19 cellular contexts compared by ENCODE assay signal in the genomic region with DNA sequence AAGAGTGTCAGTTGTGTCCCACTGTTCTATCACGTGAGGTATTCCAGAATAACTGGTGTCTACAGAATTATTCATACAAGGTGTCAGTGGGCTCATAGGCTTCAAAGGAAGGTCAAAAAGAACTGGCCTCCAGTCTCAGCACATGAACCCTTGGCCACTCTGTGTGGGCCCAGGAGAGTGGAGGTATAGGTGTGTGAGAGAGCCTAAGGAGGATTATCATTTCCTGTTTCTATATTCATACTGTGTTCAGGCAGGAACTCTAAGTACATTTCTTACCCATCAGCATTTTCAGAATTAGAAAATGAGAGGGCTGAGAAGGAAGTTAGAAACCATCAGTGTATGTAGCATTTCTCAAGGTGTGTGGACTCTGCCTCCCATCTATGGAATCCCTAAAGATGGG.
A peak's percentile ranks its signal among the peaks of the same experiment; 100 is the strongest.
DNase-seq lines count a peak whose midpoint lies in the region; ATAC-seq and TF ChIP-seq lines count a peak whose summit lies in the region.
"Had no signal": no experiment of that assay in that cellular context is flagged by ENCODE, and none has a peak within 500 bp of the region (broad histone marks: within the 10 kb centered on the region; RNA-seq: fewer than 3 reads in every experiment).

No MANE protein-coding gene starts in this region.

- peak in 1 of 5 donors; percentile 17 for DNase-seq in CD4-positive, alpha-beta memory T cell
- DNase-seq in activated naive CD8-positive, alpha-beta T cell treated with anti-CD3 and anti-CD28 coated beads, Interleukin-2, amount 10 ng/mL, durations not matched to agents 7 days and 5 days, result no peak
- DNase-seq in left lobe of liver (ENCODE audit: low spot score) (no peak), superior temporal gyrus (ENCODE audit: extremely low spot score) (no peak), suprapubic skin (ENCODE audit: low spot score in 2 of 2) (no peak)
- DNase-seq: cortex of kidney; NCI-H1417 treated with DMSO at 0.1 percent for 48 hours; NCI-H510A; Peyer's patch; sigmoid colon; stimulated activated CD4-positive, alpha-beta T cell treated with anti-CD3 and anti-CD28 coated beads, Interleukin-4, amount 100 ng/mL, for 4 hours; stimulated activated naive CD4-positive, alpha-beta T cell treated with Interleukin-2 at 50 U/mL for 16 hours had no signal

- CTCF ChIA-PET in CD4-positive, alpha-beta memory T cell (lab: Charles Lee; ENCODE audit: partially characterized antibody), result interaction anchor here (1.5 to 6.0 kb wide), 2 partner anchors 10 to 17 kb away, joined by 6 to 26 read pairs; no protein-coding TSS in a partner anchor

- H3K27me3 Mint-ChIP-seq in CD4-positive, alpha-beta memory T cell, result no peaks in the 10 kb centered on the region
- H3K27me3 Mint-ChIP-seq in activated naive CD8-positive, alpha-beta T cell treated with anti-CD3 and anti-CD28 coated beads, Interleukin-2, amount 10 ng/mL, durations not matched to agents 7 days and 5 days, result no peaks in the 10 kb centered on the region

- POLR2A ChIA-PET in CD4-positive, alpha-beta memory T cell (lab: Charles Lee; ENCODE audit: partially characterized antibody), result interaction anchor here (0.6 to 8.2 kb wide), 6 partner anchors 12 to 181 kb away, joined by 3 to 113 read pairs (median 4); partner anchors contain the start of gene BTG1
- POLR2A ChIA-PET in activated naive CD8-positive, alpha-beta T cell treated with anti-CD3 and anti-CD28 coated beads, Interleukin-2, amount 10 ng/mL, durations not matched to agents 7 days and 5 days (lab: Charles Lee), result interaction anchor here (0.6 kb wide), 1 partner anchor 52 kb away, joined by 5 read pairs; no protein-coding TSS in a partner anchor

- TF ChIP-seq POLR2A in suprapubic skin (IDR thresholded peaks at IDR 0.05), result no peak

- H3K27ac ChIP-seq in CD4-positive, alpha-beta memory T cell (ENCODE audit: low read depth, low read length), result no peak overlapping the region
- no peak overlapping the region for H3K27ac ChIP-seq in suprapubic skin
- H3K27ac ChIP-seq: C4-2B, esophagus muscularis mucosa, KMS-11 had no signal

- peaks cover 0 to 6% (median 3%) of the 10 kb centered on the region in 8 donors for H3K9me3 Mint-ChIP-seq in CD4-positive, alpha-beta memory T cell
- H3K9me3 Mint-ChIP-seq in activated naive CD8-positive, alpha-beta T cell treated with anti-CD3 and anti-CD28 coated beads, Interleukin-2, amount 10 ng/mL, durations not matched to agents 7 days and 5 days, result peaks cover 1% of the 10 kb centered on the region

- H3K27ac Mint-ChIP-seq in CD4-positive, alpha-beta memory T cell, result peak overlapping the region; percentile 77 to 95 (median 93)
- H3K27ac Mint-ChIP-seq in activated naive CD8-positive, alpha-beta T cell treated with anti-CD3 and anti-CD28 coated beads, Interleukin-2, amount 10 ng/mL, durations not matched to agents 7 days and 5 days, result peak overlapping the region; percentile 71
- H3K27ac Mint-ChIP-seq: nephron had no signal

- intact Hi-C loops in CD4-positive, alpha-beta memory T cell (cut with micrococcal nuclease), result loop anchor here (5.0 kb wide), 1 partner anchor 84 kb away; no protein-coding TSS in a partner anchor

- 62% methylated on average over 1 of the region's 1 CpG for WGBS in suprapubic skin

- peak overlapping the region in 7 of 8 donors; percentile 25 to 75 (median 69) for H3K4me3 Mint-ChIP-seq in CD4-positive, alpha-beta memory T cell
- no peak overlapping the region for H3K4me3 Mint-ChIP-seq in activated naive CD8-positive, alpha-beta T cell treated with anti-CD3 and anti-CD28 coated beads, Interleukin-2, amount 10 ng/mL, durations not matched to agents 7 days and 5 days
- H3K4me3 Mint-ChIP-seq: nephron had no signal

- H3K4me1 ChIP-seq in CD4-positive, alpha-beta memory T cell (ENCODE audit: insufficient read depth, low read length), result peaks cover 54% of the 10 kb centered on the region
- H3K4me1 ChIP-seq in suprapubic skin, result peaks cover 13% of the 10 kb centered on the region

- H3K4me1 Mint-ChIP-seq in CD4-positive, alpha-beta memory T cell, result peaks cover 40 to 76% (median 61%) of the 10 kb centered on the region in 4 donors
- peaks cover 26% of the 10 kb centered on the region for H3K4me1 Mint-ChIP-seq in activated naive CD8-positive, alpha-beta T cell treated with anti-CD3 and anti-CD28 coated beads, Interleukin-2, amount 10 ng/mL, durations not matched to agents 7 days and 5 days
- H3K4me1 Mint-ChIP-seq: nephron had no signal

- H3K36me3 Mint-ChIP-seq in CD4-positive, alpha-beta memory T cell, result peaks cover 4 to 8% of the 10 kb centered on the region in 2 donors
- peaks cover 13% of the 10 kb centered on the region for H3K36me3 Mint-ChIP-seq in activated naive CD8-positive, alpha-beta T cell treated with anti-CD3 and anti-CD28 coated beads, Interleukin-2, amount 10 ng/mL, durations not matched to agents 7 days and 5 days

- H3K27me3 ChIP-seq in CD4-positive, alpha-beta memory T cell (ENCODE audit: insufficient read depth, low read length), result no peaks in the 10 kb centered on the region
- no peaks in the 10 kb centered on the region for H3K27me3 ChIP-seq in suprapubic skin
- H3K27me3 ChIP-seq: esophagus muscularis mucosa, Peyer's patch, sigmoid colon had no signal

- TF ChIP-seq CTCF in suprapubic skin (IDR thresholded peaks at IDR 0.05), result no peak

- peak; percentile 66 for ATAC-seq in GM19351 (IDR thresholded peaks at IDR 0.05; ENCODE audit: unreplicated experiment)
- ATAC-seq in HG03066 (IDR thresholded peaks at IDR 0.05; ENCODE audit: low read depth, unreplicated experiment), result peak; percentile 73
- peak; percentile 21 for ATAC-seq in activated naive CD8-positive, alpha-beta T cell treated with anti-CD3 and anti-CD28 coated beads, Interleukin-2, amount 10 ng/mL, durations not matched to agents 7 days and 5 days (ENCODE audit: low read depth)
- no peak for ATAC-seq in left lobe of liver
- ATAC-seq in HG02870 (IDR thresholded peaks at IDR 0.05; ENCODE audit: unreplicated experiment), result no peak

- TF ChIP-seq EP300 in suprapubic skin (IDR thresholded peaks at IDR 0.05), result no peak

- H3K36me3 ChIP-seq in CD4-positive, alpha-beta memory T cell (ENCODE audit: insufficient read depth, low read length), result no peaks in the 10 kb centered on the region
- no peaks in the 10 kb centered on the region for H3K36me3 ChIP-seq in suprapubic skin
- H3K36me3 ChIP-seq: esophagus muscularis mucosa, Peyer's patch, sigmoid colon had no signal

- no peak overlapping the region for H3K4me3 ChIP-seq in CD4-positive, alpha-beta memory T cell (ENCODE audit: low read length in 2 of 2)
- H3K4me3 ChIP-seq in suprapubic skin, result no peak overlapping the region
- H3K4me3 ChIP-seq: esophagus muscularis mucosa, Peyer's patch, sigmoid colon had no signal

- no peaks in the 10 kb centered on the region for H3K9me3 ChIP-seq in CD4-positive, alpha-beta memory T cell (ENCODE audit: control insufficient read depth in 1 of 2, low read length in 2 of 2)
- H3K9me3 ChIP-seq in suprapubic skin, result no peaks in the 10 kb centered on the region
- H3K9me3 ChIP-seq: esophagus muscularis mucosa, Peyer's patch, sigmoid colon had no signal

Comparison
In these comparisons a context has a peak if more than half of its experiments do, and no peak if none do; other contexts are left out.
1. ATAC-seq: peak in GM19351 (single experiment), HG03066 (single experiment) and activated naive CD8-positive, alpha-beta T cell treated with anti-CD3 and anti-CD28 coated beads, Interleukin-2, amount 10 ng/mL, durations not matched to agents 7 days and 5 days (single experiment); none in left lobe of liver (single experiment) and HG02870 (single experiment).